Comparison of ENCODE assay signal across 17 cellular contexts in the genomic region with DNA sequence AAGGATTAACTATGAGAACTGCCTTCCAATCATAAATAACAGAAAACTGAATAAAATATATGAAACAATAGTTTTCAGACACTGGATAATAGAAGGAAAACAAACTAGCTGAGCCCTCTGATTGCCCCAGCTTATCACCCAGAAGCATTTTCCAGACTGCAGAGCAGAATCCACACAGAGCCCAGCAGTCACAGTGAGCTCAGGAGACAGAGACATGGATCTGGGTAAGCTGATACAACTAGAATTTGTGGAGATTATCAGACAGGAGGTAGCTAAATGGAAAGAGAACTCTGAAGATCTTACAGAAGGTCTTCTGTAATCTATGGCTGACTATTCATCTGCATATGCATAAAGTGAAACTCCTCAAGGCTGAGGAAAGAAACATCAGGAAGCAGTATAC.
A peak's percentile ranks its signal among the peaks of the same experiment; 100 is the strongest.
DNase-seq lines count a peak whose midpoint lies in the region; ATAC-seq and TF ChIP-seq lines count a peak whose summit lies in the region.
"Had no signal": no experiment of that assay in that cellular context is flagged by ENCODE, and none has a peak within 500 bp of the region (broad histone marks: within the 10 kb centered on the region; RNA-seq: fewer than 3 reads in every experiment).

No MANE protein-coding gene starts in this region.

- no peaks in the 10 kb centered on the region for H3K4me1 Mint-ChIP-seq in activated CD4-positive, alpha-beta T cell treated with anti-CD3 and anti-CD28 coated beads, Interleukin-2, amount 10 ng/mL, durations not matched to agents 7 days and 5 days
- H3K4me1 Mint-ChIP-seq: CD8-positive, alpha-beta memory T cell had no signal

- H3K9me3 ChIP-seq in ectodermal cell (ENCODE audit: control insufficient read depth, low read length) = no peaks in the 10 kb centered on the region
- H3K9me3 ChIP-seq in smooth muscle cell (replicated peaks; ENCODE audit: low read depth) = no peaks in the 10 kb centered on the region
- H3K9me3 ChIP-seq in lower lobe of right lung = no peaks in the 10 kb centered on the region

- no peak overlapping the region for H2BK5ac ChIP-seq in mesendoderm (ENCODE audit: low read length)

- peak; percentile 46 for DNase-seq in OCI-M1 (lab: John Stamatoyannopoulos, UW)
- DNase-seq in mesendoderm = peak; percentile 77
- no peak for DNase-seq in smooth muscle cell (lab: John Stamatoyannopoulos, UW; ENCODE audit: unreplicated experiment)
- DNase-seq in lower lobe of right lung = no peak
- no peak for DNase-seq in DMS114 treated with DMSO at 0.1 percent for 48 hours (lab: John Stamatoyannopoulos, UW; ENCODE audit: unreplicated experiment)
- no peak for DNase-seq in activated CD4-positive, alpha-beta T cell treated with anti-CD3 and anti-CD28 coated beads, Interleukin-2, amount 10 ng/mL, durations not matched to agents 7 days and 5 days
- DNase-seq: CD8-positive, alpha-beta memory T cell; GOT3; NCI-H1092 treated with DMSO at 0.1 percent for 48 hours; NCI-H1694; NCI-H446; NCI-H748 treated with DMSO at 0.1 percent for 48 hours; Right ventricle myocardium superior had no signal

- no peak overlapping the region for H2AK5ac ChIP-seq in mesendoderm (ENCODE audit: low read length)

- H3K4me2 ChIP-seq in mesendoderm (ENCODE audit: low read length) (no peak overlapping the region), smooth muscle cell (peak overlapping the region; percentile 21)
- H3K4me2 ChIP-seq: BLaER1, KMS-11 had no signal

- no peak overlapping the region for H3K4me3 ChIP-seq in ectodermal cell (ENCODE audit: insufficient read depth, low read depth, low read length)
- no peak overlapping the region for H3K4me3 ChIP-seq in mesendoderm (ENCODE audit: low read length)
- H3K4me3 ChIP-seq in smooth muscle cell = no peak overlapping the region
- H3K4me3 ChIP-seq in lower lobe of right lung = no peak overlapping the region
- H3K4me3 ChIP-seq: BLaER1 had no signal

- ATAC-seq in lower lobe of right lung = no peak
- ATAC-seq: Panc1 had no signal

- no peak overlapping the region for H2AFZ ChIP-seq in smooth muscle cell (ENCODE audit: low read depth)

- no peaks in the 10 kb centered on the region for H3K36me3 ChIP-seq in ectodermal cell (ENCODE audit: control insufficient read depth, insufficient read depth, low read length)
- no peaks in the 10 kb centered on the region for H3K36me3 ChIP-seq in mesendoderm (ENCODE audit: control insufficient read depth, insufficient read depth, low read length)
- no peaks in the 10 kb centered on the region for H3K36me3 ChIP-seq in smooth muscle cell (ENCODE audit: low read depth)
- H3K36me3 ChIP-seq in lower lobe of right lung = no peaks in the 10 kb centered on the region
- H3K36me3 ChIP-seq: BLaER1 had no signal

- no peak for TF ChIP-seq CTCF in smooth muscle cell (IDR thresholded peaks at IDR 0.05; ENCODE audit: borderline replicate concordance, insufficient read depth, poor library complexity, severe bottlenecking)
- no peak for TF ChIP-seq CTCF in lower lobe of right lung (IDR thresholded peaks at IDR 0.05)

- no peak overlapping the region for H3K9ac ChIP-seq in mesendoderm (ENCODE audit: low read length)
- H3K9ac ChIP-seq in smooth muscle cell (ENCODE audit: low read depth) = no peak overlapping the region
- H3K9ac ChIP-seq: BLaER1, KMS-11 had no signal

- no peaks in the 10 kb centered on the region for H4K20me1 ChIP-seq in smooth muscle cell (ENCODE audit: low read depth)
- H4K20me1 ChIP-seq: BLaER1 had no signal

- no peaks in the 10 kb centered on the region for H3K27me3 Mint-ChIP-seq in activated CD4-positive, alpha-beta T cell treated with anti-CD3 and anti-CD28 coated beads, Interleukin-2, amount 10 ng/mL, durations not matched to agents 7 days and 5 days
- H3K27me3 Mint-ChIP-seq: CD8-positive, alpha-beta memory T cell had no signal

- POLR2A ChIA-PET in activated CD4-positive, alpha-beta T cell treated with anti-CD3 and anti-CD28 coated beads, Interleukin-2, amount 10 ng/mL, durations not matched to agents 7 days and 5 days (lab: Charles Lee) = no interaction called here

- no peak overlapping the region for H3K4ac ChIP-seq in mesendoderm (ENCODE audit: low read depth, low read length)

- no peaks in the 10 kb centered on the region for H3K79me1 ChIP-seq in mesendoderm (ENCODE audit: low read length)

- H3K56ac ChIP-seq in mesendoderm (ENCODE audit: low read length) = no peak overlapping the region

- H3K4me1 ChIP-seq in ectodermal cell (ENCODE audit: control insufficient read depth, insufficient read depth, low read length) (peaks cover 5% of the 10 kb centered on the region), mesendoderm (ENCODE audit: control insufficient read depth, low read depth, low read length) (no peaks in the 10 kb centered on the region), smooth muscle cell (ENCODE audit: low read depth) (no peaks in the 10 kb centered on the region), lower lobe of right lung (no peaks in the 10 kb centered on the region)
- H3K4me1 ChIP-seq: BLaER1 had no signal

- H3K4me3 Mint-ChIP-seq in activated CD4-positive, alpha-beta T cell treated with anti-CD3 and anti-CD28 coated beads, Interleukin-2, amount 10 ng/mL, durations not matched to agents 7 days and 5 days = no peak overlapping the region
- H3K4me3 Mint-ChIP-seq: CD8-positive, alpha-beta memory T cell had no signal

- intact Hi-C loops in lower lobe of right lung (cut with DNase I) = no loop called here

- H3K9me3 Mint-ChIP-seq in activated CD4-positive, alpha-beta T cell treated with anti-CD3 and anti-CD28 coated beads, Interleukin-2, amount 10 ng/mL, durations not matched to agents 7 days and 5 days = no peaks in the 10 kb centered on the region

- H3K27me3 ChIP-seq in ectodermal cell (ENCODE audit: control insufficient read depth, insufficient read depth, low read length, poor library complexity, severe bottlenecking) (no peaks in the 10 kb centered on the region), mesendoderm (ENCODE audit: insufficient read depth, low read length, poor library complexity) (no peaks in the 10 kb centered on the region), smooth muscle cell (ENCODE audit: low read depth) (no peaks in the 10 kb centered on the region), lower lobe of right lung (ENCODE audit: low read depth) (no peaks in the 10 kb centered on the region)
- H3K27me3 ChIP-seq: BLaER1 had no signal

- H4K5ac ChIP-seq in mesendoderm (ENCODE audit: low read length) = no peak overlapping the region

- H3K79me2 ChIP-seq in mesendoderm (ENCODE audit: control insufficient read depth, insufficient read depth, low read length) (no peaks in the 10 kb centered on the region), smooth muscle cell (ENCODE audit: low read depth) (no peaks in the 10 kb centered on the region)

- H3K27ac ChIP-seq in ectodermal cell (ENCODE audit: insufficient read depth, low read depth, low read length, poor library complexity, severe bottlenecking) (peak overlapping the region; percentile 63), mesendoderm (ENCODE audit: low read depth, low read length) (no peak overlapping the region), smooth muscle cell (ENCODE audit: low read depth) (no peak overlapping the region), lower lobe of right lung (no peak overlapping the region)
- H3K27ac ChIP-seq: BLaER1, KMS-11 had no signal

- no peak overlapping the region for H2BK120ac ChIP-seq in mesendoderm (ENCODE audit: low read depth, low read length)

- H4K8ac ChIP-seq in mesendoderm (ENCODE audit: low read depth, low read length) = no peak overlapping the region

- H3F3A ChIP-seq in smooth muscle cell (ENCODE audit: low read depth) = no peaks in the 10 kb centered on the region

- H3K27ac Mint-ChIP-seq in activated CD4-positive, alpha-beta T cell treated with anti-CD3 and anti-CD28 coated beads, Interleukin-2, amount 10 ng/mL, durations not matched to agents 7 days and 5 days = no peak overlapping the region
- H3K27ac Mint-ChIP-seq: CD8-positive, alpha-beta memory T cell had no signal

- H2BK15ac ChIP-seq in mesendoderm (replicated peaks; ENCODE audit: low read depth) = no peak overlapping the region

- no peak overlapping the region for H3K23ac ChIP-seq in mesendoderm (ENCODE audit: low read length)

- no peak overlapping the region for H3K18ac ChIP-seq in mesendoderm (ENCODE audit: low read length)

- CTCF ChIA-PET in activated CD4-positive, alpha-beta T cell treated with anti-CD3 and anti-CD28 coated beads, Interleukin-2, amount 10 ng/mL, durations not matched to agents 7 days and 5 days (lab: Charles Lee) = no interaction called here

- no peaks in the 10 kb centered on the region for H3K36me3 Mint-ChIP-seq in activated CD4-positive, alpha-beta T cell treated with anti-CD3 and anti-CD28 coated beads, Interleukin-2, amount 10 ng/mL, durations not matched to agents 7 days and 5 days (ENCODE audit: low read depth)
- H3K36me3 Mint-ChIP-seq: CD8-positive, alpha-beta memory T cell had no signal

Comparison
In these comparisons a context has a peak if more than half of its experiments do, and no peak if none do; other contexts are left out.
1. DNase-seq: peak in OCI-M1 (single experiment) and mesendoderm (single experiment); none in smooth muscle cell (single experiment), lower lobe of right lung (single experiment), DMS114 treated with DMSO at 0.1 percent for 48 hours (single experiment) and activated CD4-positive, alpha-beta T cell treated with anti-CD3 and anti-CD28 coated beads, Interleukin-2, amount 10 ng/mL, durations not matched to agents 7 days and 5 days (single experiment).